In the genomic region with DNA sequence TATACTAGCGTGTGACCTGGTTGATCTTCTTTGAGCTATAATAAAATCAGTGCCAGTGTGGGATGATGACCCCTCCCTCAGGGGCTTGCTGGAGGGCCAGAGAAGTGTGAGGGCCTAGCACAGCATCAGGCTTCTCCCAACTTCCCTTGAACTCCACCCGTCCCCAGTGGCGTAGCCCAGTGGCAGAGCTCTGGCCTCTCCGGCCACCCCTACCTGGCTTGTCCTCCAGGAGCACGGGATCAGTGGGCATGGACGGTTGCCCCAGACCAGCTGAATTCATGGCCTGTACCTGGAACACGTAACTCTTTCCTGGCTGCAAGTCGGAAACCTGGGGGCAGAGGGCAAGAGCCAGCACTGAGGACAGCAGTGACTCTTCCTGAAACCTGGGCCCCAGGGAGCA, we compare ENCODE assay signal across 7 cellular contexts. TPM values are rescaled to one million over a fixed set of nuclear protein-coding genes. Genes with fewer than 3 reads are reported as not detected.
"Had no signal": no experiment of that assay in that cellular context is flagged by ENCODE, and none has a peak within 500 bp of the region (broad histone marks: within the 10 kb centered on the region; RNA-seq: fewer than 3 reads in every experiment).

No MANE protein-coding gene starts in this region.

- H2AFZ ChIP-seq: GM23248 had no signal

- H3K4me1 ChIP-seq: HAP-1 had no signal

- ATAC-seq: HCT116, K562 had no signal

- DNase-seq: GM23248, GOT3, HFFc6, IMR-90 had no signal

- H3K27ac ChIP-seq: GM23248 had no signal

- H3K9me3 ChIP-seq: HAP-1 had no signal

- H3K4me3 ChIP-seq: GM23248, HAP-1, K562 had no signal

- H3K36me3 ChIP-seq: HAP-1 had no signal

RNA-seq across cellular contexts. Expression of a gene that starts 36.0 kb away (rescaled TPM):
- total RNA-seq: IMR-90, K562 had no signal
